ENCODE assay signal across 18 cellular contexts in the genomic region with DNA sequence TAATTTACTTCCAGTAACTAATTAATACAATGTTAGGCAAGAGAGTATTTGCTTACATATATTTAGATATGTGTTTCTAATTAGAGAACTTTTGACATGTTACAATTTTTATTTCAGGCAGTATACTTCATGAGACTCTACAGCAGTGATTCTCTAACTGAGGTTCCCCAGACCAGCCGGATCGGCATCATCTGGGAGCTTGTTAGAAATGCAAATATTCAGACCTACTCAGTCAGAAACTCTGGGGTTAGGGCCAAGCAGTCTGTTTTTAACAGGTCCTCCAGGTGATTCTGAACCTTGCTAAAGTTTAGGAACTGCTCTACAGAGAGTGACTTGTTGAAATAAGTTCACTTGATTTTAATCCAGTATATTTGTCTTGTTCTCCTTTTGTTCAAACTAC. TPM values are rescaled to one million over a fixed set of nuclear protein-coding genes. Genes with fewer than 3 reads are reported as not detected.
DNase-seq lines count a peak whose midpoint lies in the region; ATAC-seq, FAIRE-seq and TF ChIP-seq lines count a peak whose summit lies in the region.
"Had no signal": no experiment of that assay in that cellular context is flagged by ENCODE, and none has a peak within 500 bp of the region (broad histone marks: within the 10 kb centered on the region; RNA-seq: fewer than 3 reads in every experiment).

No MANE protein-coding gene starts in this region.

- TF ChIP-seq POLR2A in right lobe of liver (IDR thresholded peaks at IDR 0.05) (no peak), HepG2 (IDR thresholded peaks at IDR 0.05; ENCODE audit: insufficient read depth in 1 of 2, low read depth in 2 of 2, low read length in 2 of 2) (no peak)

- H3K27me3 ChIP-seq in right lobe of liver: no peaks in the 10 kb centered on the region
- H3K27me3 ChIP-seq in HepG2 (ENCODE audit: control insufficient read depth in 1 of 2, insufficient read depth in 2 of 2, low read length in 2 of 2): no peaks in the 10 kb centered on the region
- no peaks in the 10 kb centered on the region for H3K27me3 ChIP-seq in astrocyte (ENCODE audit: insufficient read depth, low read length)

- peaks cover 12% of the 10 kb centered on the region for H3K4me1 Mint-ChIP-seq in astrocyte (ENCODE audit: low read depth, unreplicated experiment)
- H3K4me1 Mint-ChIP-seq in nephron: peaks cover 42% of the 10 kb centered on the region

- BruUV-seq in HepG2 (replicated peaks; lab: Mats Ljungman, UMichigan): no TSS peak

- in situ Hi-C loops in HepG2 (cut with HindIII; ENCODE audit: extremely low pct_ligation_motif_present, low pct_unique_long_range_greater_than_20kb): no loop called here

- 32% methylated on average over 2 of the region's 2 CpGs for whole genome bisulfite sequencing in right lobe of liver (ENCODE audit: insufficient coverage, low coverage, low lambda C conversion rate, missing lambda C conversion rate)
- 96% methylated on average over 2 of the region's 2 CpGs for WGBS in HepG2 (ENCODE audit: low lambda C conversion rate)

- POLR2A ChIA-PET in HepG2 (lab: Yijun Ruan, JAX): no interaction called here

- TF ChIP-seq RAD21 in HepG2 (CRISPR knock-in tag; IDR thresholded peaks at IDR 0.05): no peak

- DNase-seq in right lobe of liver (no peak), HepG2 (ENCODE audit: low spot score) (no peak), astrocyte (ENCODE audit: low read depth) (no peak), NCI-H526 treated with DMSO at 0.1 percent for 48 hours (lab: John Stamatoyannopoulos, UW) (no peak)
- DNase-seq: activated CD4-positive, alpha-beta T cell treated with anti-CD3 and anti-CD28 coated beads, Interleukin-2, amount 50 U/mL, for 1 hour; activated T-cell treated with anti-CD3 and anti-CD28 coated beads, Interleukin-2, amount 50 U/mL, for 48 hours; DMS53; NCI-H524; posterior cingulate gyrus; SHP77 treated with DMSO at 0.1 percent for 48 hours; stimulated activated naive CD8-positive, alpha-beta T cell treated with anti-CD3 and anti-CD28 coated beads, Interleukin-15, amount 100 ng/mL, for 72 hours had no signal

- CTCF ChIA-PET in HepG2 (lab: Yijun Ruan, JAX; ENCODE audit: low intra/inter-chr PET ratio, low total read pairs): no interaction called here

- H3K27ac Mint-ChIP-seq in astrocyte (ENCODE audit: unreplicated experiment): no peak overlapping the region
- peak overlapping the region; percentile 46 to 86 (median 80) for H3K27ac Mint-ChIP-seq in nephron

- H3K9me3 ChIP-seq in right lobe of liver (no peaks in the 10 kb centered on the region), HepG2 (ENCODE audit: low read length) (no peaks in the 10 kb centered on the region), astrocyte (ENCODE audit: insufficient read depth, low read depth, low read length) (no peaks in the 10 kb centered on the region)

- H3K27me3 Mint-ChIP-seq in astrocyte (ENCODE audit: low read depth, unreplicated experiment): no peaks in the 10 kb centered on the region
- H3K27me3 Mint-ChIP-seq in nephron (ENCODE audit: low read depth): no peaks in the 10 kb centered on the region
- H3K27me3 Mint-ChIP-seq: stimulated activated naive CD8-positive, alpha-beta T cell treated with anti-CD3 and anti-CD28 coated beads, Interleukin-15, amount 100 ng/mL, for 72 hours had no signal

- TF ChIP-seq EP300 in HepG2 (IDR thresholded peaks at IDR 0.05; ENCODE audit: low read depth in 2 of 2, low read length in 2 of 2): no peak
- TF ChIP-seq EP300 in HepG2 (CRISPR knock-in tag; IDR thresholded peaks at IDR 0.05; ENCODE audit: borderline replicate concordance): no peak

- FAIRE-seq in HepG2 (lab: Jason Lieb, UNC): no peak
- peak; percentile 29 for FAIRE-seq in astrocyte (lab: Jason Lieb, UNC)

- ATAC-seq in right lobe of liver: peak; percentile 39 to 56 (median 44)
- ATAC-seq in HepG2: no peak
- ATAC-seq in HG02763 (IDR thresholded peaks at IDR 0.05; ENCODE audit: unreplicated experiment): no peak
- ATAC-seq in GM19467 (IDR thresholded peaks at IDR 0.05; ENCODE audit: unreplicated experiment): no peak
- ATAC-seq in GM18520 (IDR thresholded peaks at IDR 0.05; ENCODE audit: unreplicated experiment): no peak
- ATAC-seq: HCT116; Panc1; stimulated activated naive CD8-positive, alpha-beta T cell treated with anti-CD3 and anti-CD28 coated beads, Interleukin-15, amount 100 ng/mL, for 72 hours had no signal

- H3K4me2 ChIP-seq in HepG2 (ENCODE audit: low read depth, low read length) (no peak overlapping the region), astrocyte (ENCODE audit: low read length) (no peak overlapping the region)

- no peak overlapping the region for H3K4me3 Mint-ChIP-seq in astrocyte (ENCODE audit: unreplicated experiment)
- H3K4me3 Mint-ChIP-seq in nephron: no peak overlapping the region
- H3K4me3 Mint-ChIP-seq: brain; stimulated activated naive CD8-positive, alpha-beta T cell treated with anti-CD3 and anti-CD28 coated beads, Interleukin-15, amount 100 ng/mL, for 72 hours had no signal

- H3K27ac ChIP-seq in right lobe of liver: no peak overlapping the region
- no peak overlapping the region for H3K27ac ChIP-seq in HepG2 (ENCODE audit: extremely low read length, insufficient read depth, low read length)
- H3K27ac ChIP-seq in astrocyte (ENCODE audit: low read depth, low read length): no peak overlapping the region

- no peaks in the 10 kb centered on the region for H3K36me3 Mint-ChIP-seq in astrocyte (ENCODE audit: low read depth, unreplicated experiment)
- no peaks in the 10 kb centered on the region for H3K36me3 Mint-ChIP-seq in nephron (ENCODE audit: low read depth)

- peaks cover 9% of the 10 kb centered on the region for H4K20me1 ChIP-seq in HepG2 (ENCODE audit: insufficient read depth, low read length)
- H4K20me1 ChIP-seq in astrocyte (ENCODE audit: insufficient read depth, low read length): peaks cover 12% of the 10 kb centered on the region

- TF ChIP-seq CTCF in right lobe of liver (IDR thresholded peaks at IDR 0.05) (no peak), HepG2 (CRISPR knock-in tag; IDR thresholded peaks at IDR 0.05) (no peak), astrocyte (IDR thresholded peaks at IDR 0.05; ENCODE audit: insufficient read depth, low read depth, low read length) (no peak), nephron (IDR thresholded peaks at IDR 0.05; ENCODE audit: unreplicated experiment in 3 of 3) (no peak)

- H3K4me1 ChIP-seq in right lobe of liver: peaks cover 0 to 11% (median 4%) of the 10 kb centered on the region in 4 donors
- no peaks in the 10 kb centered on the region for H3K4me1 ChIP-seq in HepG2 (ENCODE audit: insufficient read depth, low read length)
- H3K4me1 ChIP-seq in astrocyte (ENCODE audit: insufficient read depth, low read length): no peaks in the 10 kb centered on the region

- H3K36me3 ChIP-seq in right lobe of liver (no peaks in the 10 kb centered on the region), HepG2 (replicated peaks in 1 of 2; ENCODE audit: control insufficient read depth in 1 of 2, insufficient read depth in 2 of 2, low read length in 2 of 2) (no peaks in the 10 kb centered on the region), astrocyte (ENCODE audit: insufficient read depth, low read length) (no peaks in the 10 kb centered on the region)

- H3K9me3 Mint-ChIP-seq in astrocyte (ENCODE audit: unreplicated experiment) (no peaks in the 10 kb centered on the region), nephron (no peaks in the 10 kb centered on the region)
- H3K9me3 Mint-ChIP-seq: brain; stimulated activated naive CD8-positive, alpha-beta T cell treated with anti-CD3 and anti-CD28 coated beads, Interleukin-15, amount 100 ng/mL, for 72 hours had no signal

- peaks cover 23% of the 10 kb centered on the region for H3K79me2 ChIP-seq in HepG2 (ENCODE audit: insufficient read depth, low read length)
- H3K79me2 ChIP-seq in astrocyte (ENCODE audit: insufficient read depth, low read length): peaks cover 43% of the 10 kb centered on the region

- intact Hi-C loops in right lobe of liver (cut with DNase I): no loop called here
- intact Hi-C loops in HepG2 (cut with micrococcal nuclease; ENCODE audit: unreplicated experiment): no loop called here

- H3K4me3 ChIP-seq in right lobe of liver: no peak overlapping the region
- H3K4me3 ChIP-seq in HepG2 (replicated peaks in 1 of 3; ENCODE audit: insufficient read depth in 1 of 3, low read depth in 2 of 3, low read length in 3 of 3): no peak overlapping the region
- no peak overlapping the region for H3K4me3 ChIP-seq in astrocyte (ENCODE audit: insufficient read depth, low read depth, low read length)

- H2AFZ ChIP-seq in HepG2 (ENCODE audit: low read length) (no peak overlapping the region), astrocyte (ENCODE audit: low read depth, low read length) (no peak overlapping the region)

- H3K9ac ChIP-seq in HepG2 (ENCODE audit: insufficient read depth, low read depth, low read length) (no peak overlapping the region), astrocyte (ENCODE audit: low read length) (no peak overlapping the region)

RNA-seq across cellular contexts. Expression of a gene that starts 46.5 kb away (rescaled TPM):
- total RNA-seq in right lobe of liver (10 to 100 TPM in 2 of 6 experiments, 1 to 10 TPM in 4; 6.2 to 11.8 (median 9.1) TPM), HepG2 (2016; rRNA removed; fragmentation: Illumina TruSeq; extraction: Trizol) (15.9 and 16.4 TPM in 2 replicates), astrocyte (23.2 and 23.8 TPM in 2 replicates)
- 3.6 and 6.2 TPM in 2 replicates for total RNA-seq in HepG2 (2016; cell fraction: cytosol; rRNA removed; fragmentation: Illumina TruSeq; extraction: Trizol; ENCODE audit: low read depth)
- total RNA-seq in HepG2 (2016; cell fraction: insoluble cytoplasmic fraction; rRNA removed; fragmentation: Illumina TruSeq; extraction: Trizol): 12.0 and 15.2 TPM in 2 replicates
- 4.5 and 7.3 TPM in 2 replicates for total RNA-seq in HepG2 (2016; cell fraction: membrane; rRNA removed; fragmentation: Illumina TruSeq; extraction: Trizol)
- total RNA-seq in HepG2 (2016; cell fraction: nucleus; rRNA removed; fragmentation: Illumina TruSeq; extraction: Trizol): 32.4 and 40.0 TPM in 2 replicates
- 16.7 and 22.2 TPM in 2 replicates for polyA plus RNA-seq in HepG2 (2011; rRNA removed)
- polyA plus RNA-seq in HepG2 (2011; cell fraction: cytosol; rRNA removed): 10.0 and 13.2 TPM in 2 replicates
- polyA plus RNA-seq in HepG2 (2011; cell fraction: nucleus; rRNA removed): 19.1 and 23.4 TPM in 2 replicates
- 9.7 and 11.2 TPM in 2 replicates for polyA plus RNA-seq in HepG2 (2012)
- 0.29 and 0.60 TPM in 2 replicates for polyA plus RNA-seq in HepG2 (2016; cell fraction: cytosol; fragmentation: Illumina TruSeq; extraction: Trizol; ENCODE audit: low read depth)
- polyA plus RNA-seq in HepG2 (2016; cell fraction: insoluble cytoplasmic fraction; fragmentation: Illumina TruSeq; extraction: Trizol; ENCODE audit: low read depth): 9.6 and 10.1 TPM in 2 replicates
- polyA plus RNA-seq in HepG2 (2016; cell fraction: membrane; fragmentation: Illumina TruSeq; extraction: Trizol; ENCODE audit: low read depth): 1.5 and 2.1 TPM in 2 replicates
- 15.3 and 19.9 TPM in 2 replicates for polyA plus RNA-seq in HepG2 (2016; cell fraction: nucleus; fragmentation: Illumina TruSeq; extraction: Trizol; ENCODE audit: insufficient read depth, low read depth)
- 53.9 and 96.2 TPM in 2 replicates for polyA minus RNA-seq in HepG2 (2011; rRNA and poly(A)+ RNA removed; ENCODE audit: low replicate concordance)
- polyA minus RNA-seq in HepG2 (2011; cell fraction: cytosol; rRNA and poly(A)+ RNA removed): 23.7 and 25.9 TPM in 2 replicates
- polyA minus RNA-seq in HepG2 (2011; cell fraction: nucleus; rRNA and poly(A)+ RNA removed): 155 and 159 TPM in 2 replicates

Comparison
In these comparisons a context has a peak if more than half of its experiments do, and no peak if none do; other contexts are left out.
1. ATAC-seq: peak in right lobe of liver (4 of 4); none in HepG2 (single experiment), HG02763 (single experiment), GM19467 (single experiment) and GM18520 (single experiment).